Comparison of ENCODE assay signal across 8 cellular contexts in genomic region chr2:96116424-96116878, GRCh38. TPM values are rescaled to one million over a fixed set of nuclear protein-coding genes. Genes with fewer than 3 reads are reported as not detected.
DNase-seq lines count a peak whose midpoint lies in the region; ATAC-seq, FAIRE-seq and TF ChIP-seq lines count a peak whose summit lies in the region.

Gene ADRA2B, minus strand, starts transcription at chr2:96116571. Its CDS starts 422 bp downstream, at chr2:96116149.

- H3K9ac ChIP-seq in endothelial cell of umbilical vein (replicated peaks; ENCODE audit: extremely low read depth, insufficient read depth, low read length), result no peak within 1 kb of the TSS
- H3K9ac ChIP-seq in neural cell (ENCODE audit: low read length), result peak within 1 kb of the TSS; percentile 42
- H3K9ac ChIP-seq in subcutaneous abdominal adipose tissue (ENCODE audit: low read length in 5 of 5), result no peak within 1 kb of the TSS

- H3K4me3 ChIP-seq in endothelial cell of umbilical vein (replicated peaks in 1 of 3; ENCODE audit: insufficient read depth in 1 of 3, low read depth in 1 of 3, low read length in 3 of 3) (peak within 1 kb of the TSS in 1 of 3 experiments; percentile 12), neural cell (ENCODE audit: low read length) (peak within 1 kb of the TSS; percentile 60), subcutaneous abdominal adipose tissue (ENCODE audit: low read depth in 1 of 5, low read length in 5 of 5) (peak within 1 kb of the TSS in 4 of 5 donors; percentile 22 to 66 (median 50))

- H3K9me3 ChIP-seq in endothelial cell of umbilical vein (replicated peaks; ENCODE audit: control insufficient read depth, insufficient read depth, low read length) (no peaks in the 10 kb centered on the region), neural cell (ENCODE audit: low read length) (peaks cover 9% of the 10 kb centered on the region), subcutaneous abdominal adipose tissue (ENCODE audit: control insufficient read depth in 5 of 5, low read length in 5 of 5) (no peaks in the 10 kb centered on the region)

- peak; percentile 60 for ATAC-seq in GM21723 (IDR thresholded peaks at IDR 0.05; ENCODE audit: unreplicated experiment)
- no peak for ATAC-seq in GM18519 (IDR thresholded peaks at IDR 0.05; ENCODE audit: low FRiP score, unreplicated experiment)

- no peak within 1 kb of the TSS for H3K27ac ChIP-seq in endothelial cell of umbilical vein (ENCODE audit: insufficient read depth, low read depth, low read length)
- H3K27ac ChIP-seq in neural cell (ENCODE audit: low read length), result no peak within 1 kb of the TSS
- no peak within 1 kb of the TSS for H3K27ac ChIP-seq in subcutaneous abdominal adipose tissue (ENCODE audit: low read depth, low read length)

- no peak for TF ChIP-seq RAD21 in neural cell (conservative IDR thresholded peaks at IDR 0.05)

- CTCF ChIA-PET in endothelial cell of umbilical vein (lab: Charles Lee), result interaction anchor here (0.6 to 3.4 kb wide), 37 partner anchors 9 to 771 kb away, joined by 3 to 47 read pairs (median 4); partner anchors contain the start of gene ANKRD36C

- no peaks in the 10 kb centered on the region for H3K4me1 ChIP-seq in endothelial cell of umbilical vein (ENCODE audit: control insufficient read depth, extremely low read depth, insufficient read depth, low read length)
- peaks cover 0 to 18% (median 10%) of the 10 kb centered on the region in 5 donors for H3K4me1 ChIP-seq in subcutaneous abdominal adipose tissue (ENCODE audit: control insufficient read depth in 5 of 5, insufficient read depth in 5 of 5, low read length in 5 of 5)

- no peaks in the 10 kb centered on the region for H3K9me2 ChIP-seq in neural cell (ENCODE audit: insufficient read depth, low read length)

- DNase-seq in EL (peak; percentile 32), NCI-H128 (lab: John Stamatoyannopoulos, UW; ENCODE audit: unreplicated experiment) (peak; percentile 21), endothelial cell of umbilical vein (ENCODE audit: low read depth, low spot score) (peak; percentile 19)
- DNase-seq in activated CD8-positive, alpha-beta memory T cell treated with anti-CD3 and anti-CD28 coated beads for 24 hours, result peak; percentile 88

- TF ChIP-seq EP300 in neural cell (conservative IDR thresholded peaks at IDR 0.05; ENCODE audit: poor library complexity, severe bottlenecking), result no peak

- TF ChIP-seq CTCF in endothelial cell of umbilical vein (IDR thresholded peaks at IDR 0.05; ENCODE audit: extremely low read depth in 1 of 2, insufficient read depth in 1 of 2, low read depth in 1 of 2, low read length in 2 of 2) (no peak), neural cell (IDR thresholded peaks at IDR 0.05; ENCODE audit: poor library complexity, severe bottlenecking) (no peak)

- H3K79me2 ChIP-seq in endothelial cell of umbilical vein (ENCODE audit: control insufficient read depth, insufficient read depth, low read length) (no peaks in the 10 kb centered on the region), neural cell (replicated peaks; ENCODE audit: insufficient read depth, low read length) (no peaks in the 10 kb centered on the region)

- H4K20me1 ChIP-seq in endothelial cell of umbilical vein (replicated peaks; ENCODE audit: control insufficient read depth, extremely low read depth, insufficient read depth, low read length) (no peaks in the 10 kb centered on the region), neural cell (ENCODE audit: insufficient read depth) (no peaks in the 10 kb centered on the region)

- H3K9me1 ChIP-seq in endothelial cell of umbilical vein (replicated peaks; ENCODE audit: control insufficient read depth, extremely low read depth, insufficient read depth, low read length), result no peaks in the 10 kb centered on the region

- H3K4me2 ChIP-seq in endothelial cell of umbilical vein (ENCODE audit: insufficient read depth, low read length) (peak within 1 kb of the TSS; percentile 46), neural cell (ENCODE audit: low read length) (no peak within 1 kb of the TSS)

- dilution Hi-C loops in endothelial cell of umbilical vein (cut with MboI; ENCODE audit: extremely low pct_ligation_motif_present, low sequenced_read_pairs), result no loop called here

- H2AFZ ChIP-seq in endothelial cell of umbilical vein (ENCODE audit: low read depth, low read length), result peak within 1 kb of the TSS; percentile 25
- no peak within 1 kb of the TSS for H2AFZ ChIP-seq in neural cell (ENCODE audit: low read depth, low read length)

- no peaks in the 10 kb centered on the region for H3F3A ChIP-seq in neural cell (ENCODE audit: insufficient read depth, low read length, poor library complexity, severe bottlenecking)

- no peak for FAIRE-seq in endothelial cell of umbilical vein (lab: Jason Lieb, UNC)

- no TSS peak for BruUV-seq in endothelial cell of umbilical vein (replicated peaks; lab: Mats Ljungman, UMichigan)

- POLR2A ChIA-PET in endothelial cell of umbilical vein (lab: Charles Lee), result interaction anchor here (1.6 kb wide), 1 partner anchor 124 kb away, joined by 6 read pairs; no protein-coding TSS in a partner anchor

- H3K36me3 ChIP-seq in endothelial cell of umbilical vein (ENCODE audit: control insufficient read depth in 2 of 2, extremely low read depth in 1 of 2, insufficient read depth in 2 of 2, low read length in 2 of 2) (no peaks in the 10 kb centered on the region), neural cell (ENCODE audit: insufficient read depth, low read length) (no peaks in the 10 kb centered on the region), subcutaneous abdominal adipose tissue (ENCODE audit: control insufficient read depth in 5 of 5, insufficient read depth in 5 of 5, low read length in 5 of 5) (no peaks in the 10 kb centered on the region)

- no peak for TF ChIP-seq POLR2A in endothelial cell of umbilical vein (IDR thresholded peaks at IDR 0.05; ENCODE audit: low read depth, low read length)

- intact Hi-C loops in endothelial cell of umbilical vein (cut with micrococcal nuclease), result loop anchor here (2.0 kb wide), 1 partner anchor 58 kb away; no protein-coding TSS in a partner anchor

- H3K27me3 ChIP-seq in endothelial cell of umbilical vein (ENCODE audit: control insufficient read depth in 2 of 2, insufficient read depth in 2 of 2, low read length in 2 of 2) (peaks cover 7% of the 10 kb centered on the region in 2 experiments), neural cell (ENCODE audit: insufficient read depth, low read depth, low read length) (peaks cover 25% of the 10 kb centered on the region), subcutaneous abdominal adipose tissue (ENCODE audit: control insufficient read depth in 5 of 5, insufficient read depth in 4 of 5, low read length in 5 of 5) (peaks cover 33 to 58% (median 37%) of the 10 kb centered on the region in 5 donors)

TF ChIP-seq in endothelial cell of umbilical vein, 7 proteins besides CTCF, POLR2A, EP300 and RAD21:
- no peak for TF ChIP-seq MYC (IDR thresholded peaks at IDR 0.05; ENCODE audit: low read depth, low read length)
- no peak for TF ChIP-seq POLR2AphosphoS5 (IDR thresholded peaks at IDR 0.05; ENCODE audit: insufficient read depth, low read depth, low read length)
- TF ChIP-seq JUN (IDR thresholded peaks at IDR 0.05; ENCODE audit: borderline replicate concordance, insufficient read depth, insufficient read length, low read depth), result no peak
- TF ChIP-seq EZH2 (IDR thresholded peaks at IDR 0.05; ENCODE audit: borderline replicate concordance, low read depth, low read length, severe bottlenecking), result peak; percentile 95
- no peak for TF ChIP-seq MAX (IDR thresholded peaks at IDR 0.05; ENCODE audit: insufficient read depth, insufficient read length)
- no peak for TF ChIP-seq FOS (IDR thresholded peaks at IDR 0.05; ENCODE audit: borderline replicate concordance, insufficient read depth, low read length)
- TF ChIP-seq GATA2 (IDR thresholded peaks at IDR 0.05; ENCODE audit: insufficient read depth, insufficient read length, low read depth, low read length), result no peak

TF ChIP-seq in neural cell, 6 proteins besides CTCF, POLR2A, EP300 and RAD21 (continues in another document):
- TF ChIP-seq EZH2 (IDR thresholded peaks at IDR 0.05; ENCODE audit: borderline replicate concordance, insufficient read depth, low read length, poor library complexity, severe bottlenecking) (no peak), TAF1 (IDR thresholded peaks at IDR 0.05; ENCODE audit: low read depth) (no peak), MXI1 (conservative IDR thresholded peaks at IDR 0.05; ENCODE audit: poor library complexity, severe bottlenecking) (no peak), REST (IDR thresholded peaks at IDR 0.05; ENCODE audit: borderline replicate concordance) (no peak)

RNA-seq across cellular contexts. Expression of gene ADRA2B, which starts in this region (rescaled TPM):
- total RNA-seq in endothelial cell of umbilical vein, result not detected in 2 replicates
- polyA plus RNA-seq in endothelial cell of umbilical vein, result 0.03 TPM in 1 of 2 replicates, not detected in the other
- not detected in 2 replicates for polyA plus RNA-seq in endothelial cell of umbilical vein (2011; cell fraction: cytosol; rRNA removed)
- polyA plus RNA-seq in endothelial cell of umbilical vein (2011; cell fraction: nucleus; rRNA removed), result not detected in 2 replicates
- polyA plus RNA-seq in endothelial cell of umbilical vein (2012), result not detected in 2 replicates
- polyA minus RNA-seq in endothelial cell of umbilical vein, result not detected in 2 replicates
- polyA minus RNA-seq in endothelial cell of umbilical vein (2011; cell fraction: cytosol; rRNA and poly(A)+ RNA removed), result not detected
- polyA minus RNA-seq in endothelial cell of umbilical vein (2011; cell fraction: nucleus; rRNA and poly(A)+ RNA removed), result not detected in 2 replicates
- polyA plus RNA-seq in neural cell, result not detected in 2 replicates
- polyA minus RNA-seq in neural cell, result not detected in 2 replicates

Comparison
In these comparisons a context has a peak if more than half of its experiments do, and no peak if none do; other contexts are left out.
1. Peak in DNase-seq and H3K4me2 ChIP-seq in endothelial cell of umbilical vein; RNA of the gene not detected or under 1 TPM.
2. DNase-seq: peak in every context shown above with its lines; median percentile 88 in activated CD8-positive, alpha-beta memory T cell treated with anti-CD3 and anti-CD28 coated beads for 24 hours; 32 in EL; 21 in NCI-H128; 19 in endothelial cell of umbilical vein.